8 cellular contexts compared by ENCODE assay signal in genomic region chr10:119206603-119207366, GRCh38. TPM values are rescaled to one million over a fixed set of nuclear protein-coding genes. Genes with fewer than 3 reads are reported as not detected.
DNase-seq lines count a peak whose midpoint lies in the region; ATAC-seq and TF ChIP-seq lines count a peak whose summit lies in the region.

No MANE protein-coding gene starts in this region.

- BruUV-seq in A673 (replicated peaks; lab: Mats Ljungman, UMichigan) = no TSS peak

- TF ChIP-seq CTCF in A673 (conservative IDR thresholded peaks at IDR 0.05; ENCODE audit: low read depth, low read length) = peak; percentile 67; the same call in 1 of the 2 replicates

- H3K27ac ChIP-seq in A673 (ENCODE audit: low read depth, low read length, poor library complexity, severe bottlenecking) = peak overlapping the region; percentile 95

- no peaks in the 10 kb centered on the region for H3K36me3 ChIP-seq in A673 (ENCODE audit: insufficient read depth, low read length, poor library complexity, severe bottlenecking)
- H3K36me3 ChIP-seq in endocrine pancreas (ENCODE audit: control insufficient read depth, insufficient read depth, low read length) = no peaks in the 10 kb centered on the region

- ATAC-seq in GM18498 (IDR thresholded peaks at IDR 0.05; ENCODE audit: unreplicated experiment) = peak; percentile 62
- peak; percentile 63 for ATAC-seq in HG02885 (IDR thresholded peaks at IDR 0.05; ENCODE audit: poor library complexity, unreplicated experiment)

- CTCF ChIA-PET in A673 (lab: Charles Lee) = interaction anchor here (0.5 to 1.8 kb wide), 14 partner anchors 8 to 283 kb away, joined by 3 to 25 read pairs (median 3); no protein-coding TSS in a partner anchor

- no peaks in the 10 kb centered on the region for H3K9me3 ChIP-seq in A673 (ENCODE audit: low read depth, low read length, poor library complexity, severe bottlenecking)
- H3K9me3 ChIP-seq in endocrine pancreas (ENCODE audit: control insufficient read depth, low read length) = no peaks in the 10 kb centered on the region

- peak overlapping the region; percentile 70 for H3K4me3 ChIP-seq in A673 (ENCODE audit: low read depth, low read length, poor library complexity, severe bottlenecking)
- no peak overlapping the region for H3K4me3 ChIP-seq in endocrine pancreas (ENCODE audit: control insufficient read depth, insufficient read depth, low read length)

- POLR2A ChIA-PET in A673 (lab: Charles Lee; ENCODE audit: low non-redundant PET) = interaction anchor here (0.5 to 0.6 kb wide), 3 partner anchors 19 to 669 kb away, joined by 3 read pairs; no protein-coding TSS in a partner anchor

- peak overlapping the region; percentile 65 for H3K9ac ChIP-seq in endocrine pancreas (ENCODE audit: control insufficient read depth, insufficient read depth, low read length)

- H3K27me3 ChIP-seq in A673 (replicated peaks; ENCODE audit: insufficient read depth, low read depth, low read length, poor library complexity) = no peaks in the 10 kb centered on the region
- H3K27me3 ChIP-seq in endocrine pancreas (ENCODE audit: control insufficient read depth, insufficient read depth, low read length) = no peaks in the 10 kb centered on the region

- intact Hi-C loops in A673 (cut with micrococcal nuclease; ENCODE audit: unreplicated experiment) = loop anchor here (2.0 to 10.0 kb wide), 4 partner anchors 126 to 388 kb away; partner anchors contain the start of genes RGS10 and TIAL1

- DNase-seq in A673 (ENCODE audit: low spot score) (peak; percentile 88), NCI-H345 (lab: John Stamatoyannopoulos, UW) (peak; percentile 47), mesenteric fat pad (ENCODE audit: low spot score) (peak; percentile 92)
- peak; percentile 36 to 76 (median 57) for DNase-seq in activated CD8-positive, alpha-beta memory T cell treated with anti-CD3 and anti-CD28 coated beads for 48 hours (ENCODE audit: low read depth in 2 of 3, low spot score in 2 of 3)
- peak; percentile 38 for DNase-seq in stimulated activated CD8-positive, alpha-beta memory T cell treated with anti-CD3 and anti-CD28 coated beads, Interleukin-15, amount 100 ng/mL, for 1 hour (ENCODE audit: low read depth)

- H3K4me1 ChIP-seq in A673 (ENCODE audit: insufficient read depth, low read length, poor library complexity, severe bottlenecking) (peaks cover 44% of the 10 kb centered on the region), endocrine pancreas (ENCODE audit: control insufficient read depth, insufficient read depth, low read length) (peaks cover 4% of the 10 kb centered on the region)

RNA-seq across cellular contexts. Expression of gene GRK5, which starts 0.6 kb away (rescaled TPM):
- total RNA-seq in A673 (2021) (54.7 and 58.2 TPM in 2 replicates), mesenteric fat pad (20.2 TPM)

RNA-seq across cellular contexts. Expression of gene PRDX3, which starts 28.2 kb away (rescaled TPM):
- total RNA-seq in A673 (2021) (215 and 234 TPM in 2 replicates), mesenteric fat pad (141 TPM)

RNA-seq across cellular contexts. Expression of gene SFXN4, which starts 41.3 kb away (rescaled TPM):
- total RNA-seq in A673 (2021) = 67.3 and 72.9 TPM in 2 replicates
- total RNA-seq in mesenteric fat pad = 18.5 TPM

Comparison
In these comparisons a context has a peak if more than half of its experiments do, and no peak if none do; other contexts are left out.
1. DNase-seq: peak in every context shown above with its lines; median percentile 92 in mesenteric fat pad; 88 in A673; 57 in activated CD8-positive, alpha-beta memory T cell treated with anti-CD3 and anti-CD28 coated beads for 48 hours; 47 in NCI-H345; 38 in stimulated activated CD8-positive, alpha-beta memory T cell treated with anti-CD3 and anti-CD28 coated beads, Interleukin-15, amount 100 ng/mL, for 1 hour.